Comparison of ENCODE assay signal across 10 cellular contexts in the genomic region with DNA sequence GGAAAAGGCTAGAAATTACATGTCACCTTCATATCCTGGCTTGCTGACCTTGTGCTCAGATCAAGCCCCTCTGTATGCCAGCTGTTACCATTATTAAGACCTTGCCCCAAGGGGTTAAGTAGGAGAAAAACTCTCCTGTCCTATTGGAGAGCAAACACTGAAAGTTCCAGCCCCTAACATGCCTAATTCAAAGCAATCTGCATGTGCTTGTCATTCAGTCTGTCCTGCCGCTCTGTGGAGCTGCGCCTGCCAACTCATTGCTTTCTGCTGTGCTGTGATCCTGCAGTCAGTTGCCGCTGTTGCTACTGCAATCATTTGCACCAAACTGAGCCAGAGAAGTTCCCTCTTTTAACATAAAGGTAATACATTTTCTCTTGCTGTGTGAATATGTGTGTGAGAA.
DNase-seq lines count a peak whose midpoint lies in the region; ATAC-seq, FAIRE-seq and TF ChIP-seq lines count a peak whose summit lies in the region.
"Had no signal": no experiment of that assay in that cellular context is flagged by ENCODE, and none has a peak within 500 bp of the region (broad histone marks: within the 10 kb centered on the region; RNA-seq: fewer than 3 reads in every experiment).

No MANE protein-coding gene starts in this region.

- H3K4me2 ChIP-seq in keratinocyte (ENCODE audit: control insufficient read depth, extremely low read depth, insufficient read depth, low read depth, low read length) = peak overlapping the region; percentile 57

- dilution Hi-C loops in keratinocyte (cut with MboI; ENCODE audit: extremely low pct_ligation_motif_present, low sequenced_read_pairs) = no loop called here

- H4K20me1 ChIP-seq in keratinocyte (ENCODE audit: control insufficient read depth, extremely low read depth, insufficient read depth, low read length) = no peaks in the 10 kb centered on the region

- no peak overlapping the region for H3K27ac ChIP-seq in keratinocyte (ENCODE audit: control insufficient read depth, insufficient read depth, low read length)
- H3K27ac ChIP-seq in substantia nigra (ENCODE audit: low read depth, low read length, poor library complexity, severe bottlenecking) = no peak overlapping the region

- peak; percentile 97 for FAIRE-seq in keratinocyte (lab: Jason Lieb, UNC)

- TF ChIP-seq CTCF in choroid plexus epithelial cell (conservative IDR thresholded peaks at IDR 0.05; ENCODE audit: low read depth, low read length) (peak; percentile 41), keratinocyte (optimal IDR thresholded peaks at IDR 0.05 in 1 of 3, IDR thresholded peaks at IDR 0.05 in 1 of 3, conservative IDR thresholded peaks at IDR 0.05 in 1 of 3; ENCODE audit: extremely low read depth in 1 of 3, insufficient read depth in 2 of 3, low read length in 3 of 3) (peak in 2 of 3 experiments; percentile 18 to 35)

- no peak overlapping the region for H3K9ac ChIP-seq in keratinocyte (ENCODE audit: control insufficient read depth, extremely low read depth, insufficient read depth, low read length)

- no peaks in the 10 kb centered on the region for H3K9me3 ChIP-seq in keratinocyte (ENCODE audit: control insufficient read depth, low read depth, low read length)

- no peaks in the 10 kb centered on the region for H3K36me3 ChIP-seq in keratinocyte (ENCODE audit: control insufficient read depth in 2 of 2, extremely low read depth in 1 of 2, insufficient read depth in 2 of 2, low read length in 2 of 2)

- H3K79me2 ChIP-seq in keratinocyte (ENCODE audit: control insufficient read depth, insufficient read depth, low read length) = no peaks in the 10 kb centered on the region

- H3K4me3 ChIP-seq in choroid plexus epithelial cell (ENCODE audit: low read depth, low read length) (peak overlapping the region; percentile 47), keratinocyte (ENCODE audit: control insufficient read depth in 2 of 3, extremely low read depth in 1 of 3, insufficient read depth in 2 of 3, low read depth in 1 of 3, low read length in 3 of 3) (peak overlapping the region in 1 of 3 experiments; percentile 5)

- no peaks in the 10 kb centered on the region for H3K27me3 ChIP-seq in keratinocyte (ENCODE audit: control insufficient read depth, extremely low read depth, insufficient read depth, low read length)

- peak; percentile 12 to 15 for DNase-seq in NCI-H1930 (lab: John Stamatoyannopoulos, UW)
- peak; percentile 88 for DNase-seq in choroid plexus epithelial cell (ENCODE audit: low read depth)
- DNase-seq in keratinocyte (ENCODE audit: low read depth, low spot score) = no peak
- peak in 30 of 49 donors; percentile 1 to 56 (median 8) for DNase-seq in substantia nigra (lab: John Stamatoyannopoulos, UW)
- no peak for DNase-seq in NCI-H2107 (lab: John Stamatoyannopoulos, UW)
- no peak for DNase-seq in activated CD4-positive, alpha-beta T cell treated with anti-CD3 and anti-CD28 coated beads, Interleukin-2, amount 50 U/mL, for 4 hours
- DNase-seq in NCI-H2196 treated with DMSO at 0.1 percent for 48 hours (lab: John Stamatoyannopoulos, UW; ENCODE audit: unreplicated experiment) = no peak
- DNase-seq: activated B cell treated with CpG ODN at 0.5 μM for 24 hours; naive thymus-derived CD4-positive, alpha-beta T cell had no signal

- ATAC-seq in GM21619 (IDR thresholded peaks at IDR 0.05; ENCODE audit: unreplicated experiment) = no peak
- ATAC-seq: naive thymus-derived CD4-positive, alpha-beta T cell had no signal

- H3K9me1 ChIP-seq in keratinocyte (ENCODE audit: control insufficient read depth, extremely low read depth, insufficient read depth, low read length) = no peaks in the 10 kb centered on the region

- peaks cover 19% of the 10 kb centered on the region for H3K4me1 ChIP-seq in keratinocyte (ENCODE audit: control insufficient read depth, extremely low read depth, insufficient read depth, low read length)

- H2AFZ ChIP-seq in keratinocyte (ENCODE audit: control insufficient read depth, low read length) = peak overlapping the region; percentile 40

Comparison
In these comparisons a context has a peak if more than half of its experiments do, and no peak if none do; other contexts are left out.
1. DNase-seq: peak in NCI-H1930 (2 of 2), choroid plexus epithelial cell (single experiment) and substantia nigra (30 of 49); none in keratinocyte (single experiment), NCI-H2107 (single experiment), activated CD4-positive, alpha-beta T cell treated with anti-CD3 and anti-CD28 coated beads, Interleukin-2, amount 50 U/mL, for 4 hours (0 of 2) and NCI-H2196 treated with DMSO at 0.1 percent for 48 hours (single experiment).